ENCODE assay signal across 8 cellular contexts in the genomic region with DNA sequence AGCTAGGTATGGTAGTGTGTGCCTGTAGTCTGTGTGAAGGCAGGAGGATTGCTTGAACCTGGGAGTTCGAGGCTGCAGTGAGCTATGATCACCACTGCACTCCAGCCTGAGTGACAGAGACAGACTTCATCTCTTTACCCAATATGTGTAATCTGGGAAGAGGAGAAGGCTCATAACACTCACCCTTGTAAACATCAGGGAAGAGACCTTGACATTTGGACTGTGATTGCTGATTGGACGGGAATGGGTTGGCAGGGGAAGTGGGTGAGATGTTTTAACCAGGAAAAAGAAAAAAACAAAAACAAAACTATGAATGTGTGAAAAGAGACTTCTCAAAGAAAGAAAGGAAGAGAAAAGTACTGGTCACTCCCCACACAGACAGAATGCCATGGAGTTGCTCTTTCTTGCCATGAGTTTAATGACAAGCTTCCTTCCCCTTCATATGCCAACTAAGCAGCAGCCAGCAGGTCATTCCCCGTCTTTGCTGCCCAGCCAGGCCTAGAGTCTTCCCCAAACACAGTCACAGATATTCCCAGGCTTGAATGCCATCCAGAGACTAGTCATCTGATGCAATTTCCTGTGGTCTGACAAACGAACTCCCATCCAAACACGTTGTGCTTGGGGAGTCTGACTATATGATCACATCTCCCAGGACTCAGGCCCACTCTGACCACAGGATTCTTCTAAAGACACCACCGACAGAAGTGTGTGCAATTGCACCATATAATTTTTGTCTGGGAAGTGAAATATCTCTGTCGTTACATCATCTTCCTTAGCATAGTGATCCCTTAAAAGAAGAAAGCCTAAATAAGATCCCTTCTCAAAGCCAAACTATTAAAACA. TPM values are rescaled to one million over a fixed set of nuclear protein-coding genes. Genes with fewer than 3 reads are reported as not detected.
DNase-seq lines count a peak whose midpoint lies in the region; ATAC-seq, FAIRE-seq and TF ChIP-seq lines count a peak whose summit lies in the region.

No MANE protein-coding gene starts in this region.

- intact Hi-C loops in mucosa of descending colon (cut with DNase I, micrococcal nuclease), result no loop called here
- intact Hi-C loops in vagina (cut with DNase I), result no loop called here

- H3K27ac ChIP-seq in duodenal mucosa (ENCODE audit: low read depth, low read length) (peak overlapping the region; percentile 73), vagina (peak overlapping the region; percentile 74)

- H3K27me3 ChIP-seq in duodenal mucosa (ENCODE audit: control insufficient read depth in 1 of 2, insufficient read depth in 2 of 2, low read length in 2 of 2) (no peaks in the 10 kb centered on the region), vagina (no peaks in the 10 kb centered on the region)

- TF ChIP-seq CTCF in mucosa of descending colon (IDR thresholded peaks at IDR 0.05), result no peak
- no peak for TF ChIP-seq CTCF in vagina (IDR thresholded peaks at IDR 0.05)

- H3K4me1 ChIP-seq in duodenal mucosa (ENCODE audit: control insufficient read depth in 1 of 2, insufficient read depth in 2 of 2, low read length in 2 of 2) (peaks cover 9 to 24% of the 10 kb centered on the region in 2 donors), mucosa of descending colon (ENCODE audit: low read depth) (peaks cover 2% of the 10 kb centered on the region), vagina (peaks cover 45% of the 10 kb centered on the region)

- no peak overlapping the region for H3K4me3 ChIP-seq in duodenal mucosa (ENCODE audit: low read depth in 1 of 2, low read length in 2 of 2)
- H3K4me3 ChIP-seq in mucosa of descending colon, result no peak overlapping the region
- no peak overlapping the region for H3K4me3 ChIP-seq in vagina

- no peak for TF ChIP-seq POLR2A in vagina (IDR thresholded peaks at IDR 0.05)

- H3K9ac ChIP-seq in duodenal mucosa (ENCODE audit: low read depth in 1 of 2, low read length in 2 of 2), result peak overlapping the region in 1 of 2 donors; percentile 7

- ATAC-seq in mucosa of descending colon (peak; percentile 41), GM19324 (IDR thresholded peaks at IDR 0.05; ENCODE audit: low FRiP score, unreplicated experiment) (no peak)

- DNase-seq in EH (ENCODE audit: low read depth), result peak; percentile 100
- peak; percentile 97 for DNase-seq in RCC 7860 (ENCODE audit: low spot score)
- peak in 1 of 3 donors; percentile 24 for DNase-seq in mucosa of descending colon
- no peak for DNase-seq in vagina (ENCODE audit: extremely low spot score in 2 of 2)
- no peak for DNase-seq in inferior parietal cortex (ENCODE audit: extremely low spot score)
- no peak for DNase-seq in NCI-H524 treated with DMSO at 0.1 percent for 48 hours (lab: John Stamatoyannopoulos, UW)

- H3K36me3 ChIP-seq in duodenal mucosa (ENCODE audit: control insufficient read depth in 1 of 2, insufficient read depth in 2 of 2, low read length in 2 of 2), result no peaks in the 10 kb centered on the region
- no peaks in the 10 kb centered on the region for H3K36me3 ChIP-seq in mucosa of descending colon (ENCODE audit: low read depth)
- H3K36me3 ChIP-seq in vagina, result no peaks in the 10 kb centered on the region

- no peaks in the 10 kb centered on the region for H3K9me3 ChIP-seq in duodenal mucosa (ENCODE audit: control insufficient read depth in 1 of 2, low read length in 2 of 2)
- H3K9me3 ChIP-seq in mucosa of descending colon, result no peaks in the 10 kb centered on the region
- no peaks in the 10 kb centered on the region for H3K9me3 ChIP-seq in vagina

- peak; percentile 93 for FAIRE-seq in RCC 7860 (lab: Jason Lieb, UNC)

RNA-seq across cellular contexts. Expression of gene XAF1, which starts 3.6 kb away (rescaled TPM):
- 10 to 100 TPM; 15.7 to 37.4 (median 25.4) TPM for total RNA-seq in mucosa of descending colon
- total RNA-seq in vagina, result 43.0 TPM

RNA-seq across cellular contexts. Expression of gene FBXO39, which starts 23.7 kb away (rescaled TPM):
- total RNA-seq in mucosa of descending colon (under 1 TPM in 1 of 3 donors, not detected in 2; 0.16 TPM), vagina (not detected)

RNA-seq across cellular contexts. Expression of gene SLC13A5, which starts 39.1 kb away (rescaled TPM):
- total RNA-seq in mucosa of descending colon (not detected), vagina (1.7 TPM)

Comparison
In these comparisons a context has a peak if more than half of its experiments do, and no peak if none do; other contexts are left out.
1. DNase-seq: peak in EH (single experiment) and RCC 7860 (single experiment); none in vagina (0 of 2), inferior parietal cortex (single experiment) and NCI-H524 treated with DMSO at 0.1 percent for 48 hours (single experiment).